14 cellular contexts compared by ENCODE assay signal in the genomic region with DNA sequence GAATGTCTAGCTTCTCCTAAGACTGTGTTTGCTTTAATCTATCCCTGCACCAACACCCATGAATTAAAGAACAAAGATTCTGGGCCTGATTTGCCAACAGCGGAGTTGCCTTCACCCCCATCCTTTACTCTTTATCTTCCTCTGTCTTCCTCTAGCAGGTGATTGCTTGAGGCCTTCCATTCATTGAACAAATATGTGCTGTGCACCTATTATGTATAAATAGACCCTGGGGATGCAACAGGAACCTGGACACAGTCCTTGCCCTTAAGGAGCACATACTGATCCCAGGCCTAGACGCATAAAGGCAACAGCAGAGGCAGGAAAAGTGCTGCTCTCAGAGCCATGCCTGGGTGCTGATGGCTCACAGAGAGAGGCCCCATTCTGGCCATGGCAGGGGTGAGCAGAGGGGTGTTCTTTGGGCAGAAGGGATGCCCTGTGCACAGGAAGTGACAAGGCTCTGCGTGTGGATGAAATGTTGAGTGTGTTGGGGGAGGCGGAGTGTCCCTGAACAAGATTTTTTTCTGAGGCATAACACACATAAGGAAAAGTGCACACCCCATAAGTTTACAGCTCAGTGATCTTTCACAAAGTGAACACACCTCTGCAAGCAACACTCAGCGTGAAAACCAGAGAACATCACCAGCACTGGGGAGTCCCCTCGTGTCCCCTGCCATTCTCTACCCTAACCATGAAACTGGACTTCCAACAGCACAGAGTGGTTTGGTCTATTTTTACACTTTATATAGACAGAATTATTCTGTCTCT.
DNase-seq lines count a peak whose midpoint lies in the region; ATAC-seq and TF ChIP-seq lines count a peak whose summit lies in the region.
"Had no signal": no experiment of that assay in that cellular context is flagged by ENCODE, and none has a peak within 500 bp of the region (broad histone marks: within the 10 kb centered on the region; RNA-seq: fewer than 3 reads in every experiment).

No MANE protein-coding gene starts in this region.

- ATAC-seq in GM18520 (IDR thresholded peaks at IDR 0.05; ENCODE audit: unreplicated experiment) (peak; percentile 57), GM21390 (IDR thresholded peaks at IDR 0.05; ENCODE audit: unreplicated experiment) (peak; percentile 60), HG03060 (IDR thresholded peaks at IDR 0.05; ENCODE audit: low read depth, unreplicated experiment) (peak; percentile 20)
- ATAC-seq: effector memory CD8-positive, alpha-beta T cell; gastrocnemius medialis; PC-3 had no signal

- H3K9me3 Mint-ChIP-seq in immature natural killer cell (no peaks in the 10 kb centered on the region), nephron progenitor cell (no peaks in the 10 kb centered on the region)
- H3K9me3 Mint-ChIP-seq: activated T-helper 1 cell treated with anti-CD3 and anti-CD28 coated beads, Interleukin-12 subunit alpha, Interleukin-12 subunit beta, Interleukin-2, Interleukin-4 antibody, amounts not matched to agents 30 ng/mL and 10 ng/mL and 1 ng/mL, durations not matched to agents 14 hours and 24 hours and 36 hours; effector memory CD8-positive, alpha-beta T cell had no signal

- H3K27me3 Mint-ChIP-seq in immature natural killer cell (ENCODE audit: low read depth in 3 of 3) (peaks cover 0 to 5% (median 1%) of the 10 kb centered on the region in 3 donors), nephron progenitor cell (ENCODE audit: low read depth, poor library complexity) (peaks cover 54% of the 10 kb centered on the region)

- H3K27ac Mint-ChIP-seq in immature natural killer cell (peak overlapping the region in 4 of 6 donors; percentile 9 to 83 (median 40)), nephron progenitor cell (no peak overlapping the region)
- H3K27ac Mint-ChIP-seq: activated T-helper 1 cell treated with anti-CD3 and anti-CD28 coated beads, Interleukin-12 subunit alpha, Interleukin-12 subunit beta, Interleukin-2, Interleukin-4 antibody, amounts not matched to agents 30 ng/mL and 10 ng/mL and 1 ng/mL, durations not matched to agents 14 hours and 24 hours and 36 hours; effector memory CD8-positive, alpha-beta T cell had no signal

- H3K36me3 Mint-ChIP-seq in immature natural killer cell (no peaks in the 10 kb centered on the region), nephron progenitor cell (ENCODE audit: low read depth) (no peaks in the 10 kb centered on the region)

- TF ChIP-seq CTCF in nephron progenitor cell (IDR thresholded peaks at IDR 0.05) = no peak

- DNase-seq in immature natural killer cell (peak in 1 of 3 donors; percentile 7), NCI-H2171 (lab: John Stamatoyannopoulos, UW) (no peak), NCI-H2107 (lab: John Stamatoyannopoulos, UW) (no peak), nephron progenitor cell (no peak)
- DNase-seq: activated CD4-positive, alpha-beta T cell treated with anti-CD3 and anti-CD28 coated beads for 4 hours; effector memory CD8-positive, alpha-beta T cell; gastrocnemius medialis; PC-3; stimulated activated naive CD4-positive, alpha-beta T cell treated with Interleukin-2 at 50 U/mL for 16 hours; SW 1271 had no signal

- H3K4me1 Mint-ChIP-seq in immature natural killer cell (peaks cover 45 to 62% of the 10 kb centered on the region in 2 donors), nephron progenitor cell (peaks cover 9% of the 10 kb centered on the region)

- no peak overlapping the region for H3K4me3 Mint-ChIP-seq in immature natural killer cell
- no peak overlapping the region for H3K4me3 Mint-ChIP-seq in nephron progenitor cell
- H3K4me3 Mint-ChIP-seq: activated T-helper 1 cell treated with anti-CD3 and anti-CD28 coated beads, Interleukin-12 subunit alpha, Interleukin-12 subunit beta, Interleukin-2, Interleukin-4 antibody, amounts not matched to agents 30 ng/mL and 10 ng/mL and 1 ng/mL, durations not matched to agents 14 hours and 24 hours and 36 hours; effector memory CD8-positive, alpha-beta T cell had no signal
